In the genomic region with DNA sequence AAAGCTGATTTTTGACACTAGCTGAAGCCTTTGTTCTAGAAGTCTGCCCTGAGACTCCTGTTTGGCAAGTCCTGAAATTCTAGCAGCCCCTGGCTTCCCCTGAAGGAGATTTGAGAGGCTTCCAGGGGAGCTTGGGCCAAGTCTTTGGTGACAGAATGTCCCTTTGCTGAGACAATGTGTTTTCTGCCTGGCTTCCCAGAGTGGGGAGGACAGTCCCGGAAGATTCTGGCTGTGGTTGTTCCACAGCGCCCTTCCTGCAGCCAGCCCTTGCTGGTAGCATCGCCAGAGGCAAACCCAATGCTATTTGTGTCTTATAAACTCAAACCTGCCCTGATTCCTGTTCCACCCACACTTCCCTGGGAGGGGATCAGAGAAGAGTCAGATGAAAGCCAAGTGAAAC, we compare ENCODE assay signal across 24 cellular contexts. TPM values are rescaled to one million over a fixed set of nuclear protein-coding genes. Genes with fewer than 3 reads are reported as not detected.
"Had no signal": no experiment of that assay in that cellular context is flagged by ENCODE, and none has a peak within 500 bp of the region (broad histone marks: within the 10 kb centered on the region; RNA-seq: fewer than 3 reads in every experiment).

No MANE protein-coding gene starts in this region.

- H3K9me3 ChIP-seq: left lung, sigmoid colon, spleen, tibial artery had no signal

- ATAC-seq: activated CD8-positive, alpha-beta T cell treated with anti-CD3 and anti-CD28 coated beads, Interleukin-2, amount 10 ng/mL, durations not matched to agents 7 days and 5 days; gastroesophageal sphincter; left lung; stimulated activated naive CD8-positive, alpha-beta T cell treated with anti-CD3 and anti-CD28 coated beads, Interleukin-15, amount 100 ng/mL, for 72 hours; WTC11 had no signal

- H3K4me1 ChIP-seq: gastroesophageal sphincter, left lung, sigmoid colon, spleen, tibial artery had no signal

- FAIRE-seq: endometrium, keratinocyte, TTC549 had no signal

- H3K27me3 ChIP-seq: brain microvascular endothelial cell had no signal

- H3K36me3 ChIP-seq: brain microvascular endothelial cell, gastroesophageal sphincter, left lung, sigmoid colon, spleen, tibial artery had no signal

- H3K27ac ChIP-seq: brain microvascular endothelial cell, gastroesophageal sphincter, left lung, sigmoid colon, spleen, tibial artery had no signal

- H3K4me3 ChIP-seq: gastroesophageal sphincter, left lung, sigmoid colon, spleen, tibial artery had no signal

- DNase-seq: activated CD4-positive, alpha-beta T cell treated with anti-CD3 and anti-CD28 coated beads for 4 hours; activated CD8-positive, alpha-beta memory T cell treated with anti-CD3 and anti-CD28 coated beads, Interleukin-2, amount 50 U/mL, for 4 hours; activated CD8-positive, alpha-beta T cell treated with anti-CD3 and anti-CD28 coated beads, Interleukin-2, amount 10 ng/mL, durations not matched to agents 7 days and 5 days; activated gamma-delta T cell treated with Interleukin-2 at 50 U/mL for 16 hours; activated T-cell treated with anti-CD3 and anti-CD28 coated beads, Interleukin-2, amount 50 U/mL, for 48 hours; amniotic stem cell; brain microvascular endothelial cell; left lung; mesenchymal stem cell; sigmoid colon; spleen; stimulated activated naive CD8-positive, alpha-beta T cell treated with anti-CD3 and anti-CD28 coated beads, Interleukin-15, amount 100 ng/mL, for 72 hours; SW 1271; tibial artery had no signal

RNA-seq across cellular contexts. Expression of gene OAS1, which starts 56.4 kb away (rescaled TPM):
- total RNA-seq: chondrocyte had no signal

RNA-seq across cellular contexts. Expression of gene RPH3A, which starts 58.8 kb away (rescaled TPM):
- total RNA-seq: activated CD8-positive, alpha-beta T cell treated with anti-CD3 and anti-CD28 coated beads, Interleukin-2, amount 10 ng/mL, durations not matched to agents 7 days and 5 days; chondrocyte; osteoblast; pulmonary artery endothelial cell; T-helper 2 cell treated with Interferon-gamma antibody and Interleukin-4, amounts not matched to agents 100 ng/mL and 5 ng/mL, for 36 hours had no signal
- polyA plus RNA-seq: esophagus, keratinocyte had no signal
